Comparison of ENCODE assay signal across 8 cellular contexts in the genomic region with DNA sequence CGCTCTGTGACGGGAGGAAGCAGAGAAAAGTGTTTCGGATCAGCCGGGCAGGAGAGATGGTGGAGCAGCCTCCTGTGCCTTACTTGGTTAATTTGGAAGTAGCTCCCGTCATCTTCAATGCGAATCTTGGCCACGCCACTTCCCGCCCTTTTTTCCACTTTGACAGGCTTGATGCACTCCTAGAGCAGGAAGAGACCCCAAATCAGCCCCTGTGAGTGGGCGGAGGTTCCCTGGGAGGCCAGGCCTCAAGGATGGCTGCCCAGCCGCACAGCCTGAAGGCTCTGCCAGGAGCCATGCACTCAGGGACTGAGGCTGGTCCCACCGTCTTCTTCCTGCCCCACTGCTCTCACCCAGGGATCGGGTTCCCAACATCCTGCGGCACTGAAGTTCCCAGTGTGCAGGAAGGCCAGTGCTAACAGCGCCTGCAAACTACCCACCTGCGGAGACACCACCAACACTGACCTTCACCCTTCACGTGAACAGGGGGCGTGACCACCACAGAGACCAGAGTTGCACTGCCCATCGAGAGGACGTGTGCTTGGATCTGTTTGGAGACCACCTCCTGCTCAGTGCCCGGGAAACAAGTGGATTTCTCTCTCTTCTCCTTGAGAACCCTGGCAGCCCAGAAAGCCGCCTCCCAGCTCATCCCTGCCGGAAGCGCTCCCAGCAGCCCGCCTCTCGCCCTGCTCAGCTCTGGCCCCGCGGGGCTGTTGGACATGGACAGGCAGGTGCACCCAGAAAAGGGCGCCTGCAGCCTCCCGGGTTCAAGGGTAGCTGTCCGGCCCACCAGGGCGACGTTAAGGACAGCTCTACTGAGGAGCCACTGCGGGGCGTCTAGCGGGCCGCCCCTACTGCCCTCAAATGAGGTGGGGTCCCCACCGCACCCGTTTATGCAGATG. TPM values are rescaled to one million over a fixed set of nuclear protein-coding genes. Genes with fewer than 3 reads are reported as not detected.
DNase-seq lines count a peak whose midpoint lies in the region; ATAC-seq, FAIRE-seq and TF ChIP-seq lines count a peak whose summit lies in the region.

No MANE protein-coding gene starts in this region.

- peak overlapping the region; percentile 97 for H3K4me2 ChIP-seq in PC-3 (ENCODE audit: low read length)
- H3K4me2 ChIP-seq in osteoblast (ENCODE audit: insufficient read depth, low read length), result peak overlapping the region; percentile 88

- FAIRE-seq in RCC 7860 (lab: Jason Lieb, UNC), result no peak

- TF ChIP-seq CTCF in PC-3 (conservative IDR thresholded peaks at IDR 0.05; ENCODE audit: low read depth, low read length), result no peak
- no peak for TF ChIP-seq CTCF in osteoblast (IDR thresholded peaks at IDR 0.05; ENCODE audit: extremely low read depth, low read depth, low read length)

- peaks cover 12% of the 10 kb centered on the region for H3K79me2 ChIP-seq in PC-3 (ENCODE audit: low read length)
- H3K79me2 ChIP-seq in osteoblast (ENCODE audit: insufficient read depth, low read length), result peaks cover 8% of the 10 kb centered on the region

- H2AFZ ChIP-seq in PC-3 (ENCODE audit: low read length) (peak overlapping the region; percentile 87; the same call in 1 of the 2 replicates), osteoblast (ENCODE audit: low read length) (peak overlapping the region; percentile 22)

- DNase-seq in COLO668 (lab: John Stamatoyannopoulos, UW; ENCODE audit: unreplicated experiment), result peak; percentile 49
- DNase-seq in PC-3, result no peak
- DNase-seq in osteoblast (ENCODE audit: insufficient read length, low spot score, missing footprints), result no peak
- no peak for DNase-seq in RCC 7860 (ENCODE audit: low spot score)
- no peak for DNase-seq in NCI-H748 (lab: John Stamatoyannopoulos, UW; ENCODE audit: unreplicated experiment)
- no peak for DNase-seq in stimulated activated CD4-positive, alpha-beta T cell treated with anti-CD3 and anti-CD28 coated beads, Interleukin-2, amount 100 ng/mL, for 48 hours

- CTCF ChIA-PET in PC-3 (lab: Charles Lee), result interaction anchor here (0.5 kb wide), 1 partner anchor 48 kb away, joined by 6 read pairs; the partner anchor contains the start of gene RPUSD1

- H3K9ac ChIP-seq in PC-3 (ENCODE audit: low read length), result peak overlapping the region; percentile 79

- H3K9me3 ChIP-seq in PC-3 (ENCODE audit: low read length), result no peaks in the 10 kb centered on the region
- H3K9me3 ChIP-seq in esophagus (ENCODE audit: control insufficient read depth in 2 of 2, insufficient read depth in 1 of 2, low read depth in 1 of 2, low read length in 1 of 2), result no peaks in the 10 kb centered on the region
- H3K9me3 ChIP-seq in osteoblast (ENCODE audit: low read depth, low read length), result no peaks in the 10 kb centered on the region

- H3K4me3 ChIP-seq in PC-3 (ENCODE audit: low read length) (peak overlapping the region; percentile 89), esophagus (ENCODE audit: low read depth in 1 of 2, low read length in 2 of 2) (peak overlapping the region; percentile 79 to 92), osteoblast (ENCODE audit: insufficient read depth, low read length) (peak overlapping the region; percentile 90)

- H3K9me2 ChIP-seq in PC-3 (replicated peaks; ENCODE audit: low read length), result no peaks in the 10 kb centered on the region

- H3K36me3 ChIP-seq in PC-3 (ENCODE audit: low read depth, low read length), result no peaks in the 10 kb centered on the region
- H3K36me3 ChIP-seq in esophagus (ENCODE audit: control insufficient read depth in 2 of 2, insufficient read depth in 2 of 2, low read length in 1 of 2), result peaks cover 0 to 31% of the 10 kb centered on the region in 2 donors
- H3K36me3 ChIP-seq in osteoblast (ENCODE audit: insufficient read depth, low read length), result peaks cover 19% of the 10 kb centered on the region

- H4K20me1 ChIP-seq in PC-3 (ENCODE audit: low read length) (no peaks in the 10 kb centered on the region), osteoblast (ENCODE audit: insufficient read depth, low read length) (peaks cover 4% of the 10 kb centered on the region)

- intact Hi-C loops in PC-3 (cut with micrococcal nuclease), result loop anchor here (5.0 kb wide), 1 partner anchor 42 kb away; no protein-coding TSS in a partner anchor

- POLR2A ChIA-PET in PC-3 (lab: Charles Lee; ENCODE audit: unreplicated experiment), result no interaction called here

- H3K27ac ChIP-seq in PC-3 (ENCODE audit: low read length), result no peak overlapping the region
- no peak overlapping the region for H3K27ac ChIP-seq in esophagus (ENCODE audit: low read depth in 2 of 2, low read length in 1 of 2)
- no peak overlapping the region for H3K27ac ChIP-seq in osteoblast (ENCODE audit: low read depth, low read length)

- H3F3A ChIP-seq in PC-3 (ENCODE audit: low read length, unreplicated experiment), result no peaks in the 10 kb centered on the region

- ATAC-seq in PC-3 (peak; percentile 37), HG03520 (IDR thresholded peaks at IDR 0.05; ENCODE audit: unreplicated experiment) (no peak)

- H3K27me3 ChIP-seq in PC-3 (ENCODE audit: low read length) (no peaks in the 10 kb centered on the region), esophagus (ENCODE audit: control insufficient read depth in 1 of 2, insufficient read depth in 2 of 2, low read length in 2 of 2) (no peaks in the 10 kb centered on the region), osteoblast (ENCODE audit: insufficient read depth, low read length) (no peaks in the 10 kb centered on the region)

- TSS peak; percentile 32 for BruUV-seq in PC-3 (replicated peaks; lab: Mats Ljungman, UMichigan)

- peaks cover 5% of the 10 kb centered on the region; the same call in 1 of the 2 replicates for H3K4me1 ChIP-seq in PC-3 (ENCODE audit: insufficient read depth, low read length)
- peaks cover 0 to 10% of the 10 kb centered on the region in 2 donors for H3K4me1 ChIP-seq in esophagus (ENCODE audit: control insufficient read depth in 2 of 2, insufficient read depth in 2 of 2, low read length in 1 of 2)
- peaks cover 12% of the 10 kb centered on the region for H3K4me1 ChIP-seq in osteoblast (ENCODE audit: insufficient read depth, low read length)

- WGBS in esophagus, 2 donors, result 40 to 42% methylated on average over 36 to 38 of the region's 38 CpGs

RNA-seq across cellular contexts. Expression of gene CIAO3, which starts 1.0 kb away (rescaled TPM):
- 46.1 and 62.5 TPM in 2 replicates for total RNA-seq in PC-3 (2014; rRNA removed)
- 10 to 100 TPM; 21.9 to 41.2 TPM for polyA plus RNA-seq in esophagus
- total RNA-seq in osteoblast, result 32.2 and 35.1 TPM in 2 replicates

RNA-seq across cellular contexts. Expression of gene HAGHL, which starts 12.9 kb away (rescaled TPM):
- total RNA-seq in PC-3 (2014; rRNA removed) (16.4 and 19.4 TPM in 2 replicates), osteoblast (12.7 and 16.3 TPM in 2 replicates)
- polyA plus RNA-seq in esophagus, result 1 to 10 TPM; 1.6 to 3.4 TPM

RNA-seq across cellular contexts. Expression of gene CCDC78, which starts 13.6 kb away (rescaled TPM):
- 3.3 and 5.8 TPM in 2 replicates for total RNA-seq in PC-3 (2014; rRNA removed)
- under 1 TPM; 0.28 to 0.86 TPM for polyA plus RNA-seq in esophagus
- total RNA-seq in osteoblast, result 2.1 and 2.2 TPM in 2 replicates

RNA-seq across cellular contexts. Expression of gene ANTKMT, which starts 18.9 kb away (rescaled TPM):
- total RNA-seq in PC-3 (2014; rRNA removed) (77.3 and 79.0 TPM in 2 replicates), osteoblast (20.9 and 21.7 TPM in 2 replicates)
- 10 to 100 TPM; 17.9 to 22.4 TPM for polyA plus RNA-seq in esophagus

RNA-seq across cellular contexts. Expression of gene MSLN, which starts 20.7 kb away (rescaled TPM):
- total RNA-seq in PC-3 (2014; rRNA removed), result 0.73 and 4.7 TPM in 2 replicates
- 1 to 10 TPM in 1 of 2 donors, under 1 TPM in 1; 0.87 to 3.7 TPM for polyA plus RNA-seq in esophagus
- total RNA-seq in osteoblast, result under 0.01 and 1.2 TPM in 2 replicates
